1 cellular context compared by ENCODE assay signal in genomic region chr7:39589323-39590111, GRCh38.
TF ChIP-seq lines count a peak whose summit lies in the region.

No MANE protein-coding gene starts in this region.

TF ChIP-seq in HEK293, 187 proteins besides CTCF, POLR2A, EP300 and RAD21 (continued from another document):
- TF ChIP-seq GLIS1 (tag by site-specific recombination; IDR thresholded peaks at IDR 0.05): peak; percentile 75
- peak; percentile 61; the same call in 1 of the 2 replicates for TF ChIP-seq ZNF629 (tag by site-specific recombination; IDR thresholded peaks at IDR 0.05)
- no peak for TF ChIP-seq ZNF555 (tag by site-specific recombination; conservative IDR thresholded peaks at IDR 0.05)
- TF ChIP-seq ZNF600 (tag by site-specific recombination; IDR thresholded peaks at IDR 0.05): peak; percentile 38; the same call in 1 of the 2 replicates
- peak; percentile 86 for TF ChIP-seq SP7 (tag by site-specific recombination; IDR thresholded peaks at IDR 0.05)
- TF ChIP-seq ZNF549 (tag by site-specific recombination; IDR thresholded peaks at IDR 0.05): no peak
- peak; percentile 52; the same call in 1 of the 2 replicates for TF ChIP-seq ZNF843 (tag by site-specific recombination; IDR thresholded peaks at IDR 0.05)
- TF ChIP-seq ZNF561 (tag by site-specific recombination; IDR thresholded peaks at IDR 0.05; ENCODE audit: borderline replicate concordance): 0 out of 2 replicates have a peak, but pooled peaks have one; percentile 32
- TF ChIP-seq, protein P1, sequence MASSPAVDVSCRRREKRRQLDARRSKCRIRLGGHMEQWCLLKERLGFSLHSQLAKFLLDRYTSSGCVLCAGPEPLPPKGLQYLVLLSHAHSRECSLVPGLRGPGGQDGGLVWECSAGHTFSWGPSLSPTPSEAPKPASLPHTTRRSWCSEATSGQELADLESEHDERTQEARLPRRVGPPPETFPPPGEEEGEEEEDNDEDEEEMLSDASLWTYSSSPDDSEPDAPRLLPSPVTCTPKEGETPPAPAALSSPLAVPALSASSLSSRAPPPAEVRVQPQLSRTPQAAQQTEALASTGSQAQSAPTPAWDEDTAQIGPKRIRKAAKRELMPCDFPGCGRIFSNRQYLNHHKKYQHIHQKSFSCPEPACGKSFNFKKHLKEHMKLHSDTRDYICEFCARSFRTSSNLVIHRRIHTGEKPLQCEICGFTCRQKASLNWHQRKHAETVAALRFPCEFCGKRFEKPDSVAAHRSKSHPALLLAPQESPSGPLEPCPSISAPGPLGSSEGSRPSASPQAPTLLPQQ (tag by site-specific recombination; IDR thresholded peaks at IDR 0.05): 0 out of 2 replicates have a peak, but pooled peaks have one; percentile 27
- TF ChIP-seq, protein P2, sequence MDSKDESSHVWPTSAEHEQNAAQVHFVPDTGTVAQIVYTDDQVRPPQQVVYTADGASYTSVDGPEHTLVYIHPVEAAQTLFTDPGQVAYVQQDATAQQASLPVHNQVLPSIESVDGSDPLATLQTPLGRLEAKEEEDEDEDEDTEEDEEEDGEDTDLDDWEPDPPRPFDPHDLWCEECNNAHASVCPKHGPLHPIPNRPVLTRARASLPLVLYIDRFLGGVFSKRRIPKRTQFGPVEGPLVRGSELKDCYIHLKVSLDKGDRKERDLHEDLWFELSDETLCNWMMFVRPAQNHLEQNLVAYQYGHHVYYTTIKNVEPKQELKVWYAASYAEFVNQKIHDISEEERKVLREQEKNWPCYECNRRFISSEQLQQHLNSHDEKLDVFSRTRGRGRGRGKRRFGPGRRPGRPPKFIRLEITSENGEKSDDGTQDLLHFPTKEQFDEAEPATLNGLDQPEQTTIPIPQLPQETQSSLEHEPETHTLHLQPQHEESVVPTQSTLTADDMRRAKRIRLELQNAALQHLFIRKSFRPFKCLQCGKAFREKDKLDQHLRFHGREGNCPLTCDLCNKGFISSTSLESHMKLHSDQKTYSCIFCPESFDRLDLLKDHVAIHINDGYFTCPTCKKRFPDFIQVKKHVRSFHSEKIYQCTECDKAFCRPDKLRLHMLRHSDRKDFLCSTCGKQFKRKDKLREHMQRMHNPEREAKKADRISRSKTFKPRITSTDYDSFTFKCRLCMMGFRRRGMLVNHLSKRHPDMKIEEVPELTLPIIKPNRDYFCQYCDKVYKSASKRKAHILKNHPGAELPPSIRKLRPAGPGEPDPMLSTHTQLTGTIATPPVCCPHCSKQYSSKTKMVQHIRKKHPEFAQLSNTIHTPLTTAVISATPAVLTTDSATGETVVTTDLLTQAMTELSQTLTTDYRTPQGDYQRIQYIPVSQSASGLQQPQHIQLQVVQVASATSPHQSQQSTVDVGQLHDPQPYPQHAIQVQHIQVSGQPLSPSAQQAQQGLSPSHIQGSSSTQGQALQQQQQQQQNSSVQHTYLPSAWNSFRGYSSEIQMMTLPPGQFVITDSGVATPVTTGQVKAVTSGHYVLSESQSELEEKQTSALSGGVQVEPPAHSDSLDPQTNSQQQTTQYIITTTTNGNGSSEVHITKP (tag by site-specific recombination; IDR thresholded peaks at IDR 0.05): 0 out of 2 replicates have a peak, but pooled peaks have one; percentile 15
- TF ChIP-seq, protein P3, sequence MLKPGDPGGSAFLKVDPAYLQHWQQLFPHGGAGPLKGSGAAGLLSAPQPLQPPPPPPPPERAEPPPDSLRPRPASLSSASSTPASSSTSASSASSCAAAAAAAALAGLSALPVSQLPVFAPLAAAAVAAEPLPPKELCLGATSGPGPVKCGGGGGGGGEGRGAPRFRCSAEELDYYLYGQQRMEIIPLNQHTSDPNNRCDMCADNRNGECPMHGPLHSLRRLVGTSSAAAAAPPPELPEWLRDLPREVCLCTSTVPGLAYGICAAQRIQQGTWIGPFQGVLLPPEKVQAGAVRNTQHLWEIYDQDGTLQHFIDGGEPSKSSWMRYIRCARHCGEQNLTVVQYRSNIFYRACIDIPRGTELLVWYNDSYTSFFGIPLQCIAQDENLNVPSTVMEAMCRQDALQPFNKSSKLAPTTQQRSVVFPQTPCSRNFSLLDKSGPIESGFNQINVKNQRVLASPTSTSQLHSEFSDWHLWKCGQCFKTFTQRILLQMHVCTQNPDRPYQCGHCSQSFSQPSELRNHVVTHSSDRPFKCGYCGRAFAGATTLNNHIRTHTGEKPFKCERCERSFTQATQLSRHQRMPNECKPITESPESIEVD (tag by site-specific recombination; IDR thresholded peaks at IDR 0.05): peak; percentile 88
- TF ChIP-seq, protein P4, sequence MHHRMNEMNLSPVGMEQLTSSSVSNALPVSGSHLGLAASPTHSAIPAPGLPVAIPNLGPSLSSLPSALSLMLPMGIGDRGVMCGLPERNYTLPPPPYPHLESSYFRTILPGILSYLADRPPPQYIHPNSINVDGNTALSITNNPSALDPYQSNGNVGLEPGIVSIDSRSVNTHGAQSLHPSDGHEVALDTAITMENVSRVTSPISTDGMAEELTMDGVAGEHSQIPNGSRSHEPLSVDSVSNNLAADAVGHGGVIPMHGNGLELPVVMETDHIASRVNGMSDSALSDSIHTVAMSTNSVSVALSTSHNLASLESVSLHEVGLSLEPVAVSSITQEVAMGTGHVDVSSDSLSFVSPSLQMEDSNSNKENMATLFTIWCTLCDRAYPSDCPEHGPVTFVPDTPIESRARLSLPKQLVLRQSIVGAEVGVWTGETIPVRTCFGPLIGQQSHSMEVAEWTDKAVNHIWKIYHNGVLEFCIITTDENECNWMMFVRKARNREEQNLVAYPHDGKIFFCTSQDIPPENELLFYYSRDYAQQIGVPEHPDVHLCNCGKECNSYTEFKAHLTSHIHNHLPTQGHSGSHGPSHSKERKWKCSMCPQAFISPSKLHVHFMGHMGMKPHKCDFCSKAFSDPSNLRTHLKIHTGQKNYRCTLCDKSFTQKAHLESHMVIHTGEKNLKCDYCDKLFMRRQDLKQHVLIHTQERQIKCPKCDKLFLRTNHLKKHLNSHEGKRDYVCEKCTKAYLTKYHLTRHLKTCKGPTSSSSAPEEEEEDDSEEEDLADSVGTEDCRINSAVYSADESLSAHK (tag by site-specific recombination; IDR thresholded peaks at IDR 0.05): no peak
- peak; percentile 28; the same call in 1 of the 2 replicates for TF ChIP-seq TRIM28 (IDR thresholded peaks at IDR 0.05; ENCODE audit: borderline replicate concordance, low read length)
- TF ChIP-seq, protein P5, sequence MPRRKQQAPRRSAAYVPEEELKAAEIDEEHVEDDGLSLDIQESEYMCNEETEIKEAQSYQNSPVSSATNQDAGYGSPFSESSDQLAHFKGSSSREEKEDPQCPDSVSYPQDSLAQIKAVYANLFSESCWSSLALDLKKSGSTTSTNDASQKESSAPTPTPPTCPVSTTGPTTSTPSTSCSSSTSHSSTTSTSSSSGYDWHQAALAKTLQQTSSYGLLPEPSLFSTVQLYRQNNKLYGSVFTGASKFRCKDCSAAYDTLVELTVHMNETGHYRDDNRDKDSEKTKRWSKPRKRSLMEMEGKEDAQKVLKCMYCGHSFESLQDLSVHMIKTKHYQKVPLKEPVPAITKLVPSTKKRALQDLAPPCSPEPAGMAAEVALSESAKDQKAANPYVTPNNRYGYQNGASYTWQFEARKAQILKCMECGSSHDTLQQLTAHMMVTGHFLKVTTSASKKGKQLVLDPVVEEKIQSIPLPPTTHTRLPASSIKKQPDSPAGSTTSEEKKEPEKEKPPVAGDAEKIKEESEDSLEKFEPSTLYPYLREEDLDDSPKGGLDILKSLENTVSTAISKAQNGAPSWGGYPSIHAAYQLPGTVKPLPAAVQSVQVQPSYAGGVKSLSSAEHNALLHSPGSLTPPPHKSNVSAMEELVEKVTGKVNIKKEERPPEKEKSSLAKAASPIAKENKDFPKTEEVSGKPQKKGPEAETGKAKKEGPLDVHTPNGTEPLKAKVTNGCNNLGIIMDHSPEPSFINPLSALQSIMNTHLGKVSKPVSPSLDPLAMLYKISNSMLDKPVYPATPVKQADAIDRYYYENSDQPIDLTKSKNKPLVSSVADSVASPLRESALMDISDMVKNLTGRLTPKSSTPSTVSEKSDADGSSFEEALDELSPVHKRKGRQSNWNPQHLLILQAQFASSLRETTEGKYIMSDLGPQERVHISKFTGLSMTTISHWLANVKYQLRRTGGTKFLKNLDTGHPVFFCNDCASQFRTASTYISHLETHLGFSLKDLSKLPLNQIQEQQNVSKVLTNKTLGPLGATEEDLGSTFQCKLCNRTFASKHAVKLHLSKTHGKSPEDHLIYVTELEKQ (tag by site-specific recombination; IDR thresholded peaks at IDR 0.05; ENCODE audit: borderline replicate concordance): peak; percentile 75; the same call in 1 of the 2 replicates
- TF ChIP-seq, protein P6, sequence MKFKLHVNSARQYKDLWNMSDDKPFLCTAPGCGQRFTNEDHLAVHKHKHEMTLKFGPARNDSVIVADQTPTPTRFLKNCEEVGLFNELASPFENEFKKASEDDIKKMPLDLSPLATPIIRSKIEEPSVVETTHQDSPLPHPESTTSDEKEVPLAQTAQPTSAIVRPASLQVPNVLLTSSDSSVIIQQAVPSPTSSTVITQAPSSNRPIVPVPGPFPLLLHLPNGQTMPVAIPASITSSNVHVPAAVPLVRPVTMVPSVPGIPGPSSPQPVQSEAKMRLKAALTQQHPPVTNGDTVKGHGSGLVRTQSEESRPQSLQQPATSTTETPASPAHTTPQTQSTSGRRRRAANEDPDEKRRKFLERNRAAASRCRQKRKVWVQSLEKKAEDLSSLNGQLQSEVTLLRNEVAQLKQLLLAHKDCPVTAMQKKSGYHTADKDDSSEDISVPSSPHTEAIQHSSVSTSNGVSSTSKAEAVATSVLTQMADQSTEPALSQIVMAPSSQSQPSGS (tag by site-specific recombination; IDR thresholded peaks at IDR 0.05; ENCODE audit: low read depth): peak; percentile 36; the same call in 1 of the 2 replicates
- TF ChIP-seq ZNF510 (tag by site-specific recombination; IDR thresholded peaks at IDR 0.05; ENCODE audit: insufficient replicate concordance): no peak
